Comparison of ENCODE assay signal across 32 cellular contexts in genomic region chr13:50887153-50887552, GRCh38. TPM values are rescaled to one million over a fixed set of nuclear protein-coding genes. Genes with fewer than 3 reads are reported as not detected.
"Had no signal": no experiment of that assay in that cellular context is flagged by ENCODE, and none has a peak within 500 bp of the region (broad histone marks: within the 10 kb centered on the region; RNA-seq: fewer than 3 reads in every experiment).

No MANE protein-coding gene starts in this region.

- H3K9me3 ChIP-seq: esophagus squamous epithelium, left lung, lower lobe of right lung, psoas muscle, suprapubic skin, upper lobe of right lung had no signal

- FAIRE-seq: endometrium, islet of Langerhans had no signal

- H2AFZ ChIP-seq: neural progenitor cell, parathyroid adenoma had no signal

- H3K9me3 Mint-ChIP-seq: activated CD4-positive, alpha-beta memory T cell treated with anti-CD3 and anti-CD28 coated beads for 36 hours; activated naive CD8-positive, alpha-beta T cell treated with anti-CD3 and anti-CD28 coated beads, Interleukin-2, amount 50 U/mL, for 24 hours; dendritic cell treated with granulocyte-macrophage colony-stimulating factor and Interleukin-4, amounts not matched to agents 40 ng/mL and 50 ng/mL, for 4 days; natural killer cell; neural progenitor cell had no signal

- H3K4me1 ChIP-seq: esophagus squamous epithelium, lower lobe of right lung, neural progenitor cell, parathyroid adenoma, psoas muscle, suprapubic skin, tibial artery, upper lobe of right lung had no signal

- H3K79me2 ChIP-seq: parathyroid adenoma had no signal

- DNase-seq: activated CD4-positive, alpha-beta memory T cell treated with anti-CD3 and anti-CD28 coated beads for 36 hours; activated CD4-positive, alpha-beta T cell treated with anti-CD3 and anti-CD28 coated beads, Interleukin-2, amount 10 ng/mL, durations not matched to agents 24 days and 14 days; activated CD4-positive, CD25-positive, alpha-beta regulatory T cell treated with anti-CD3 and anti-CD28 coated beads, Interleukin-2, amount 50 U/mL, for 72 hours; activated CD8-positive, alpha-beta memory T cell treated with anti-CD3 and anti-CD28 coated beads, Interleukin-2, amount 50 U/mL, for 4 hours; activated gamma-delta T cell; activated naive CD4-positive, alpha-beta T cell treated with anti-CD3 and anti-CD28 coated beads, Interleukin-2, amount 50 U/mL, for 16 hours; activated naive CD8-positive, alpha-beta T cell treated with anti-CD3 and anti-CD28 coated beads, Interleukin-2, amount 50 U/mL, for 24 hours; activated T-cell treated with anti-CD3 and anti-CD28 coated beads, Interleukin-2, amount 50 U/mL, for 1 hour; amygdala; caudate nucleus; effector CD8-positive, alpha-beta T cell; esophagus squamous epithelium; left lung; lower lobe of right lung; mesenchymal stem cell; natural killer cell; occipital lobe; psoas muscle; stimulated activated CD4-positive, alpha-beta T cell treated with anti-CD3 and anti-CD28 coated beads, Interleukin-15, amount 100 ng/mL, for 24 hours; stimulated activated CD4-positive, alpha-beta T cell treated with anti-CD3 and anti-CD28 coated beads, Interleukin-2, amount 100 ng/mL, for 24 hours; stimulated activated naive CD4-positive, alpha-beta T cell; T-helper 9 cell; tibial artery; upper lobe of right lung had no signal

- H3K9ac ChIP-seq: neural progenitor cell, parathyroid adenoma had no signal

- ATAC-seq: activated naive CD8-positive, alpha-beta T cell treated with anti-CD3 and anti-CD28 coated beads, Interleukin-2, amount 50 U/mL, for 24 hours; left lung; lower lobe of right lung; natural killer cell; psoas muscle; upper lobe of right lung had no signal

- H3K27ac Mint-ChIP-seq: activated CD4-positive, alpha-beta memory T cell treated with anti-CD3 and anti-CD28 coated beads for 36 hours; activated CD4-positive, alpha-beta T cell treated with anti-CD3 and anti-CD28 coated beads, Interleukin-2, amount 10 ng/mL, durations not matched to agents 24 days and 14 days; activated naive CD8-positive, alpha-beta T cell treated with anti-CD3 and anti-CD28 coated beads, Interleukin-2, amount 50 U/mL, for 24 hours; dendritic cell treated with granulocyte-macrophage colony-stimulating factor and Interleukin-4, amounts not matched to agents 40 ng/mL and 50 ng/mL, for 4 days; natural killer cell; neural progenitor cell had no signal

- H3K4me2 ChIP-seq: neural progenitor cell had no signal

- H3K27ac ChIP-seq: epithelial cell of prostate, esophagus squamous epithelium, left lung, lower lobe of right lung, neural progenitor cell, parathyroid adenoma, psoas muscle, suprapubic skin, tibial artery, upper lobe of right lung had no signal

- H3K36me3 ChIP-seq: esophagus squamous epithelium, left lung, lower lobe of right lung, neural progenitor cell, suprapubic skin, tibial artery, upper lobe of right lung had no signal

- H3K27me3 Mint-ChIP-seq: activated CD4-positive, alpha-beta memory T cell treated with anti-CD3 and anti-CD28 coated beads for 36 hours; activated naive CD8-positive, alpha-beta T cell treated with anti-CD3 and anti-CD28 coated beads, Interleukin-2, amount 50 U/mL, for 24 hours; dendritic cell treated with granulocyte-macrophage colony-stimulating factor and Interleukin-4, amounts not matched to agents 40 ng/mL and 50 ng/mL, for 4 days had no signal

- H3K27me3 ChIP-seq: esophagus squamous epithelium, left lung, neural progenitor cell, suprapubic skin, tibial artery, upper lobe of right lung had no signal

- H3K4me3 ChIP-seq: esophagus squamous epithelium, left lung, lower lobe of right lung, neural progenitor cell, psoas muscle, suprapubic skin, tibial artery, upper lobe of right lung had no signal

- H3K4me3 Mint-ChIP-seq: activated CD4-positive, alpha-beta memory T cell treated with anti-CD3 and anti-CD28 coated beads for 36 hours; activated CD4-positive, alpha-beta T cell treated with anti-CD3 and anti-CD28 coated beads, Interleukin-2, amount 10 ng/mL, durations not matched to agents 24 days and 14 days; activated naive CD8-positive, alpha-beta T cell treated with anti-CD3 and anti-CD28 coated beads, Interleukin-2, amount 50 U/mL, for 24 hours; dendritic cell treated with granulocyte-macrophage colony-stimulating factor and Interleukin-4, amounts not matched to agents 40 ng/mL and 50 ng/mL, for 4 days; natural killer cell; neural progenitor cell had no signal

RNA-seq across cellular contexts. Expression of gene DLEU7, which starts 43.7 kb away (rescaled TPM):
- total RNA-seq: activated CD4-positive, alpha-beta memory T cell treated with anti-CD3 and anti-CD28 coated beads for 36 hours; activated CD4-positive, alpha-beta T cell treated with anti-CD3 and anti-CD28 coated beads, Interleukin-2, amount 10 ng/mL, durations not matched to agents 24 days and 14 days; activated CD8-positive, alpha-beta memory T cell treated with anti-CD3 and anti-CD28 coated beads for 36 hours; esophagus squamous epithelium; suprapubic skin had no signal
